ENCODE assay signal across 11 cellular contexts in genomic region chr2:118842687-118843491, GRCh38. TPM values are rescaled to one million over a fixed set of nuclear protein-coding genes. Genes with fewer than 3 reads are reported as not detected.
DNase-seq lines count a peak whose midpoint lies in the region; ATAC-seq and TF ChIP-seq lines count a peak whose summit lies in the region.
"Had no signal": no experiment of that assay in that cellular context is flagged by ENCODE, and none has a peak within 500 bp of the region (broad histone marks: within the 10 kb centered on the region; RNA-seq: fewer than 3 reads in every experiment).

No MANE protein-coding gene starts in this region.

- 3 to 10% (median 5%) methylated on average over 39 to 59 of the region's 59 CpGs for WGBS in spleen, 5 donors

- no peaks in the 10 kb centered on the region for H3K36me3 ChIP-seq in spleen

- DNase-seq in NCI-H510A treated with DMSO at 0.1 percent for 48 hours (lab: John Stamatoyannopoulos, UW) (peak; percentile 48), NCI-H510A (lab: John Stamatoyannopoulos, UW) (no peak), left kidney (ENCODE audit: low read depth, low spot score) (peak; percentile 79), spleen (peak; percentile 67), HuH-7.5 (ENCODE audit: low spot score) (no peak), HFFc6 (no peak)
- no peak for DNase-seq in activated naive CD8-positive, alpha-beta T cell treated with anti-CD3 and anti-CD28 coated beads for 36 hours
- DNase-seq: 8988T had no signal

- H3K27ac Mint-ChIP-seq in activated naive CD8-positive, alpha-beta T cell treated with anti-CD3 and anti-CD28 coated beads for 36 hours = no peak overlapping the region
- no peak overlapping the region for H3K27ac Mint-ChIP-seq in HFFc6

- no peak for ATAC-seq in GM19023 (IDR thresholded peaks at IDR 0.05; ENCODE audit: unreplicated experiment)

- no peak overlapping the region for H3K27ac ChIP-seq in spleen

- peaks cover 13 to 56% (median 45%) of the 10 kb centered on the region in 6 donors for H3K4me1 ChIP-seq in spleen

- peaks cover 2% of the 10 kb centered on the region for H3K36me3 Mint-ChIP-seq in activated naive CD8-positive, alpha-beta T cell treated with anti-CD3 and anti-CD28 coated beads for 36 hours
- H3K36me3 Mint-ChIP-seq in HFFc6 (ENCODE audit: low read depth) = peaks cover 3% of the 10 kb centered on the region; the same call in 1 of the 2 replicates

- H3K9me3 ChIP-seq in spleen = no peaks in the 10 kb centered on the region

- peak overlapping the region in 7 of 8 donors; percentile 15 to 57 (median 30) for H3K4me3 ChIP-seq in spleen
- H3K4me3 ChIP-seq: lung had no signal

- no peaks in the 10 kb centered on the region for H3K9me3 Mint-ChIP-seq in activated naive CD8-positive, alpha-beta T cell treated with anti-CD3 and anti-CD28 coated beads for 36 hours
- H3K9me3 Mint-ChIP-seq in HFFc6 = no peaks in the 10 kb centered on the region

- TF ChIP-seq CTCF in spleen (IDR thresholded peaks at IDR 0.05 in 8 of 11, conservative IDR thresholded peaks at IDR 0.05 in 3 of 11) (no peak), HFFc6 (IDR thresholded peaks at IDR 0.05) (no peak)

- peaks cover 92% of the 10 kb centered on the region for H3K27me3 Mint-ChIP-seq in activated naive CD8-positive, alpha-beta T cell treated with anti-CD3 and anti-CD28 coated beads for 36 hours
- H3K27me3 Mint-ChIP-seq in HFFc6 (ENCODE audit: insufficient read depth) = peaks cover 54% of the 10 kb centered on the region

- H3K27me3 ChIP-seq in spleen (replicated peaks in 1 of 7) = peaks cover 16 to 100% (median 98%) of the 10 kb centered on the region in 7 donors

- peak overlapping the region; percentile 46 for H3K4me3 Mint-ChIP-seq in activated naive CD8-positive, alpha-beta T cell treated with anti-CD3 and anti-CD28 coated beads for 36 hours
- H3K4me3 Mint-ChIP-seq in HFFc6 = no peak overlapping the region

- no peak for TF ChIP-seq POLR2A in spleen (IDR thresholded peaks at IDR 0.05)

- H3K4me1 Mint-ChIP-seq in activated naive CD8-positive, alpha-beta T cell treated with anti-CD3 and anti-CD28 coated beads for 36 hours = peaks cover 19% of the 10 kb centered on the region
- peaks cover 8% of the 10 kb centered on the region for H3K4me1 Mint-ChIP-seq in HFFc6 (ENCODE audit: low read depth)

- intact Hi-C loops in spleen (cut with DNase I; ENCODE audit: low total_unique reads) = no loop called here

RNA-seq across cellular contexts. Expression of gene EN1, which starts 4.6 kb away (rescaled TPM):
- not detected for total RNA-seq in activated naive CD8-positive, alpha-beta T cell treated with anti-CD3 and anti-CD28 coated beads for 36 hours
- total RNA-seq in spleen = not detected
- not detected for polyA plus RNA-seq in spleen
- total RNA-seq in HFFc6 (2021; fragmentation: NEBNext Ultra II Directional; extraction: Animal tissue kit (Norgen Biotek cat#: 25700)) = not detected
- total RNA-seq: HT1080, lung had no signal
- polyA plus RNA-seq: lung had no signal

Comparison
In these comparisons a context has a peak if more than half of its experiments do, and no peak if none do; other contexts are left out.
1. DNase-seq: peak in NCI-H510A treated with DMSO at 0.1 percent for 48 hours (single experiment), left kidney (single experiment) and spleen (single experiment); none in NCI-H510A (single experiment), activated naive CD8-positive, alpha-beta T cell treated with anti-CD3 and anti-CD28 coated beads for 36 hours (single experiment), HuH-7.5 (single experiment) and HFFc6 (single experiment).